In genomic region chr7:15554081-15554480, GRCh38 we compare ENCODE assay signal across 23 cellular contexts. TPM values are rescaled to one million over a fixed set of nuclear protein-coding genes. Genes with fewer than 3 reads are reported as not detected.
DNase-seq lines count a peak whose midpoint lies in the region; ATAC-seq and TF ChIP-seq lines count a peak whose summit lies in the region.
"Had no signal": no experiment of that assay in that cellular context is flagged by ENCODE, and none has a peak within 500 bp of the region (broad histone marks: within the 10 kb centered on the region; RNA-seq: fewer than 3 reads in every experiment).

No MANE protein-coding gene starts in this region.

- TF ChIP-seq POLR2A in suprapubic skin (IDR thresholded peaks at IDR 0.05), result no peak

- no peak for TF ChIP-seq EP300 in suprapubic skin (IDR thresholded peaks at IDR 0.05)

- H3K4me1 ChIP-seq in suprapubic skin, result peaks cover 4% of the 10 kb centered on the region
- H3K4me1 ChIP-seq: adrenal gland had no signal

- no peak for ATAC-seq in HG02970 (IDR thresholded peaks at IDR 0.05; ENCODE audit: low FRiP score, unreplicated experiment)
- ATAC-seq: activated CD8-positive, alpha-beta memory T cell treated with anti-CD3 and anti-CD28 coated beads, Interleukin-2, amount 10 ng/mL, durations not matched to agents 7 days and 5 days; HCT116; naive thymus-derived CD4-positive, alpha-beta T cell had no signal

- DNase-seq in NCI-H748 treated with DMSO at 0.1 percent for 48 hours (lab: John Stamatoyannopoulos, UW), result peak; percentile 15
- DNase-seq in NCI-H748 (lab: John Stamatoyannopoulos, UW; ENCODE audit: unreplicated experiment), result no peak
- DNase-seq in astrocyte of the spinal cord (ENCODE audit: low read depth, low spot score), result peak; percentile 36
- peak; percentile 39 for DNase-seq in iris pigment epithelial cell (ENCODE audit: low read depth)
- DNase-seq in suprapubic skin (ENCODE audit: low spot score in 2 of 2), result no peak
- no peak for DNase-seq in NCI-H446 (lab: John Stamatoyannopoulos, UW)
- no peak for DNase-seq in T1000 (lab: John Stamatoyannopoulos, UW)
- DNase-seq: activated CD4-positive, alpha-beta T cell treated with anti-CD3 and anti-CD28 coated beads for 1 hour; activated CD8-positive, alpha-beta memory T cell treated with anti-CD3 and anti-CD28 coated beads, Interleukin-2, amount 10 ng/mL, durations not matched to agents 7 days and 5 days; adrenal gland; naive thymus-derived CD4-positive, alpha-beta T cell; NCI-H1694; NCI-H345; stimulated activated naive CD4-positive, alpha-beta T cell treated with Interleukin-2 at 50 U/mL for 16 hours; T-helper 9 cell; transverse colon had no signal

- in situ Hi-C loops in astrocyte of the spinal cord (cut with HindIII; ENCODE audit: low sequenced_read_pairs), result no loop called here

- no peaks in the 10 kb centered on the region for H3K9me3 ChIP-seq in suprapubic skin
- H3K9me3 ChIP-seq: adrenal gland, transverse colon had no signal

- TF ChIP-seq CTCF in astrocyte of the spinal cord (IDR thresholded peaks at IDR 0.05; ENCODE audit: low read depth, low read length), result no peak
- no peak for TF ChIP-seq CTCF in suprapubic skin (IDR thresholded peaks at IDR 0.05)

- no peaks in the 10 kb centered on the region for H3K27me3 ChIP-seq in suprapubic skin
- H3K27me3 ChIP-seq: adrenal gland, transverse colon had no signal

- WGBS in suprapubic skin, result 67% methylated on average over 1 of the region's 1 CpG

- H3K36me3 ChIP-seq in suprapubic skin, result no peaks in the 10 kb centered on the region
- H3K36me3 ChIP-seq: adrenal gland, transverse colon had no signal

- H3K27ac ChIP-seq in suprapubic skin, result no peak overlapping the region
- H3K27ac ChIP-seq: 22Rv1, adrenal gland, C4-2B, transverse colon had no signal

- no peak overlapping the region for H3K4me3 ChIP-seq in astrocyte of the spinal cord (ENCODE audit: low read depth, low read length)
- no peak overlapping the region for H3K4me3 ChIP-seq in suprapubic skin
- H3K4me3 ChIP-seq: adrenal gland, lung, transverse colon had no signal

RNA-seq across cellular contexts. Expression of gene AGMO, which starts 7.7 kb away (rescaled TPM):
- total RNA-seq in suprapubic skin, result under 1 TPM in 1 of 4 donors, not detected in 3; 0.40 TPM
- total RNA-seq: activated CD8-positive, alpha-beta memory T cell treated with anti-CD3 and anti-CD28 coated beads, Interleukin-2, amount 10 ng/mL, durations not matched to agents 7 days and 5 days; M059J; naive thymus-derived CD4-positive, alpha-beta T cell; pulmonary artery endothelial cell had no signal

Comparison
In these comparisons a context has a peak if more than half of its experiments do, and no peak if none do; other contexts are left out.
1. DNase-seq: peak in NCI-H748 treated with DMSO at 0.1 percent for 48 hours (single experiment), astrocyte of the spinal cord (single experiment) and iris pigment epithelial cell (single experiment); none in NCI-H748 (single experiment), suprapubic skin (0 of 2), NCI-H446 (0 of 2) and T1000 (single experiment).